Comparison of ENCODE assay signal across 2 cellular contexts in the genomic region with DNA sequence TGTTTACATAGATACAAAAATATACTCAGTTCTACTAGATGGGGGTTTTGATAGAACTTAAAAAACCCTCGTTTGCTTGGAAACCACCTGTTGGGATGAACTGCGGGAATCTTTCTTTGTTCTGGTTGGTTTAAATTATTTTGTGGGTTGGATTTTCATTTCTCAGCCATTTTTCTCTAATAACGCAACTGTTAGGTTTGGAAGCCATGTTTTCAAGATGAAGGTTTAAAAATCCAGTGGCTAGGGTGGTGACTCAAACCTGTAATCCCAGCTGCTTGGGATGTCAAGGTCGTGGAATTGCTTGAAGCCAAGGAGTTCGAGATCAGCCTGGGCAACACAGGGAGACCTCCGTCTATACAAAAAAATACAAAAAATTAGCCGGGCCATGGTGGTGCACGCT.
TF ChIP-seq lines count a peak whose summit lies in the region.

No MANE protein-coding gene starts in this region.

TF ChIP-seq in A549, 52 proteins besides CTCF, POLR2A, EP300 and RAD21 (continued from another document):
- TF ChIP-seq, protein P1, sequence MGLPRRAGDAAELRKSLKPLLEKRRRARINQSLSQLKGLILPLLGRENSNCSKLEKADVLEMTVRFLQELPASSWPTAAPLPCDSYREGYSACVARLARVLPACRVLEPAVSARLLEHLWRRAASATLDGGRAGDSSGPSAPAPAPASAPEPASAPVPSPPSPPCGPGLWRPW (IDR thresholded peaks at IDR 0.05): no peak
- TF ChIP-seq, protein P2, sequence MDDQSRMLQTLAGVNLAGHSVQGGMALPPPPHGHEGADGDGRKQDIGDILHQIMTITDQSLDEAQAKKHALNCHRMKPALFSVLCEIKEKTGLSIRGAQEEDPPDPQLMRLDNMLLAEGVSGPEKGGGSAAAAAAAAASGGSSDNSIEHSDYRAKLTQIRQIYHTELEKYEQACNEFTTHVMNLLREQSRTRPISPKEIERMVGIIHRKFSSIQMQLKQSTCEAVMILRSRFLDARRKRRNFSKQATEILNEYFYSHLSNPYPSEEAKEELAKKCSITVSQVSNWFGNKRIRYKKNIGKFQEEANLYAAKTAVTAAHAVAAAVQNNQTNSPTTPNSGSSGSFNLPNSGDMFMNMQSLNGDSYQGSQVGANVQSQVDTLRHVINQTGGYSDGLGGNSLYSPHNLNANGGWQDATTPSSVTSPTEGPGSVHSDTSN (IDR thresholded peaks at IDR 0.05): no peak
- no peak for TF ChIP-seq FOXS1 (CRISPR knock-in tag; IDR thresholded peaks at IDR 0.05)
- TF ChIP-seq TFCP2L1 (CRISPR knock-in tag; IDR thresholded peaks at IDR 0.05): no peak
- no peak for TF ChIP-seq JUNB (IDR thresholded peaks at IDR 0.05)
- no peak for TF ChIP-seq FOSL2 (IDR thresholded peaks at IDR 0.05)
- TF ChIP-seq FOSL2 (CRISPR knock-in tag; IDR thresholded peaks at IDR 0.05): no peak
- no peak for TF ChIP-seq CBX8 (IDR thresholded peaks at IDR 0.05)
- TF ChIP-seq CHD4 (IDR thresholded peaks at IDR 0.05; ENCODE audit: borderline replicate concordance): no peak
- TF ChIP-seq, protein P3, sequence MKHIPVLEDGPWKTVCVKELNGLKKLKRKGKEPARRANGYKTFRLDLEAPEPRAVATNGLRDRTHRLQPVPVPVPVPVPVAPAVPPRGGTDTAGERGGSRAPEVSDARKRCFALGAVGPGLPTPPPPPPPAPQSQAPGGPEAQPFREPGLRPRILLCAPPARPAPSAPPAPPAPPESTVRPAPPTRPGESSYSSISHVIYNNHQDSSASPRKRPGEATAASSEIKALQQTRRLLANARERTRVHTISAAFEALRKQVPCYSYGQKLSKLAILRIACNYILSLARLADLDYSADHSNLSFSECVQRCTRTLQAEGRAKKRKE (CRISPR knock-in tag; IDR thresholded peaks at IDR 0.05; ENCODE audit: low read depth): no peak
- TF ChIP-seq, protein P4, sequence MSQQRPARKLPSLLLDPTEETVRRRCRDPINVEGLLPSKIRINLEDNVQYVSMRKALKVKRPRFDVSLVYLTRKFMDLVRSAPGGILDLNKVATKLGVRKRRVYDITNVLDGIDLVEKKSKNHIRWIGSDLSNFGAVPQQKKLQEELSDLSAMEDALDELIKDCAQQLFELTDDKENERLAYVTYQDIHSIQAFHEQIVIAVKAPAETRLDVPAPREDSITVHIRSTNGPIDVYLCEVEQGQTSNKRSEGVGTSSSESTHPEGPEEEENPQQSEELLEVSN (IDR thresholded peaks at IDR 0.05; ENCODE audit: borderline replicate concordance, low read depth): no peak
- TF ChIP-seq, protein P5, sequence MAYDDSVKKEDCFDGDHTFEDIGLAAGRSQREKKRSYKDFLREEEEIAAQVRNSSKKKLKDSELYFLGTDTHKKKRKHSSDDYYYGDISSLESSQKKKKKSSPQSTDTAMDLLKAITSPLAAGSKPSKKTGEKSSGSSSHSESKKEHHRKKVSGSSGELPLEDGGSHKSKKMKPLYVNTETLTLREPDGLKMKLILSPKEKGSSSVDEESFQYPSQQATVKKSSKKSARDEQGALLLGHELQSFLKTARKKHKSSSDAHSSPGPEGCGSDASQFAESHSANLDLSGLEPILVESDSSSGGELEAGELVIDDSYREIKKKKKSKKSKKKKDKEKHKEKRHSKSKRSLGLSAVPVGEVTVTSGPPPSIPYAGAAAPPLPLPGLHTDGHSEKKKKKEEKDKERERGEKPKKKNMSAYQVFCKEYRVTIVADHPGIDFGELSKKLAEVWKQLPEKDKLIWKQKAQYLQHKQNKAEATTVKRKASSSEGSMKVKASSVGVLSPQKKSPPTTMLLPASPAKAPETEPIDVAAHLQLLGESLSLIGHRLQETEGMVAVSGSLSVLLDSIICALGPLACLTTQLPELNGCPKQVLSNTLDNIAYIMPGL (CRISPR knock-in tag; IDR thresholded peaks at IDR 0.05; ENCODE audit: borderline replicate concordance): no peak
- no peak for TF ChIP-seq ZFP36 (IDR thresholded peaks at IDR 0.05; ENCODE audit: borderline replicate concordance, partially characterized antibody)
- TF ChIP-seq HDAC2 (IDR thresholded peaks at IDR 0.05): no peak
- no peak for TF ChIP-seq HEYL (CRISPR knock-in tag; IDR thresholded peaks at IDR 0.05)

TF ChIP-seq in HCT116, 20 proteins besides CTCF, POLR2A, EP300 and RAD21 (continued from another document):
- TF ChIP-seq, protein P6, sequence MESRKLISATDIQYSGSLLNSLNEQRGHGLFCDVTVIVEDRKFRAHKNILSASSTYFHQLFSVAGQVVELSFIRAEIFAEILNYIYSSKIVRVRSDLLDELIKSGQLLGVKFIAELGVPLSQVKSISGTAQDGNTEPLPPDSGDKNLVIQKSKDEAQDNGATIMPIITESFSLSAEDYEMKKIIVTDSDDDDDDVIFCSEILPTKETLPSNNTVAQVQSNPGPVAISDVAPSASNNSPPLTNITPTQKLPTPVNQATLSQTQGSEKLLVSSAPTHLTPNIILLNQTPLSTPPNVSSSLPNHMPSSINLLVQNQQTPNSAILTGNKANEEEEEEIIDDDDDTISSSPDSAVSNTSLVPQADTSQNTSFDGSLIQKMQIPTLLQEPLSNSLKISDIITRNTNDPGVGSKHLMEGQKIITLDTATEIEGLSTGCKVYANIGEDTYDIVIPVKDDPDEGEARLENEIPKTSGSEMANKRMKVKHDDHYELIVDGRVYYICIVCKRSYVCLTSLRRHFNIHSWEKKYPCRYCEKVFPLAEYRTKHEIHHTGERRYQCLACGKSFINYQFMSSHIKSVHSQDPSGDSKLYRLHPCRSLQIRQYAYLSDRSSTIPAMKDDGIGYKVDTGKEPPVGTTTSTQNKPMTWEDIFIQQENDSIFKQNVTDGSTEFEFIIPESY (IDR thresholded peaks at IDR 0.05; ENCODE audit: extremely low read depth, insufficient replicate concordance, low read length): no peak
- TF ChIP-seq, protein P7, sequence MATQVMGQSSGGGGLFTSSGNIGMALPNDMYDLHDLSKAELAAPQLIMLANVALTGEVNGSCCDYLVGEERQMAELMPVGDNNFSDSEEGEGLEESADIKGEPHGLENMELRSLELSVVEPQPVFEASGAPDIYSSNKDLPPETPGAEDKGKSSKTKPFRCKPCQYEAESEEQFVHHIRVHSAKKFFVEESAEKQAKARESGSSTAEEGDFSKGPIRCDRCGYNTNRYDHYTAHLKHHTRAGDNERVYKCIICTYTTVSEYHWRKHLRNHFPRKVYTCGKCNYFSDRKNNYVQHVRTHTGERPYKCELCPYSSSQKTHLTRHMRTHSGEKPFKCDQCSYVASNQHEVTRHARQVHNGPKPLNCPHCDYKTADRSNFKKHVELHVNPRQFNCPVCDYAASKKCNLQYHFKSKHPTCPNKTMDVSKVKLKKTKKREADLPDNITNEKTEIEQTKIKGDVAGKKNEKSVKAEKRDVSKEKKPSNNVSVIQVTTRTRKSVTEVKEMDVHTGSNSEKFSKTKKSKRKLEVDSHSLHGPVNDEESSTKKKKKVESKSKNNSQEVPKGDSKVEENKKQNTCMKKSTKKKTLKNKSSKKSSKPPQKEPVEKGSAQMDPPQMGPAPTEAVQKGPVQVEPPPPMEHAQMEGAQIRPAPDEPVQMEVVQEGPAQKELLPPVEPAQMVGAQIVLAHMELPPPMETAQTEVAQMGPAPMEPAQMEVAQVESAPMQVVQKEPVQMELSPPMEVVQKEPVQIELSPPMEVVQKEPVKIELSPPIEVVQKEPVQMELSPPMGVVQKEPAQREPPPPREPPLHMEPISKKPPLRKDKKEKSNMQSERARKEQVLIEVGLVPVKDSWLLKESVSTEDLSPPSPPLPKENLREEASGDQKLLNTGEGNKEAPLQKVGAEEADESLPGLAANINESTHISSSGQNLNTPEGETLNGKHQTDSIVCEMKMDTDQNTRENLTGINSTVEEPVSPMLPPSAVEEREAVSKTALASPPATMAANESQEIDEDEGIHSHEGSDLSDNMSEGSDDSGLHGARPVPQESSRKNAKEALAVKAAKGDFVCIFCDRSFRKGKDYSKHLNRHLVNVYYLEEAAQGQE (IDR thresholded peaks at IDR 0.05; ENCODE audit: low read depth): no peak
- TF ChIP-seq EZH2phosphoT487 (IDR thresholded peaks at IDR 0.05; ENCODE audit: borderline replicate concordance): no peak
- no peak for TF ChIP-seq ZFX (IDR thresholded peaks at IDR 0.05)
- TF ChIP-seq CBX3 (IDR thresholded peaks at IDR 0.05; ENCODE audit: low read depth): no peak
- no peak for TF ChIP-seq YY1 (IDR thresholded peaks at IDR 0.05; ENCODE audit: extremely low read depth, insufficient replicate concordance, low read depth, low read length)
- no peak for TF ChIP-seq SIN3A (IDR thresholded peaks at IDR 0.05; ENCODE audit: low read depth)
- TF ChIP-seq EZH2 (IDR thresholded peaks at IDR 0.05): no peak
- TF ChIP-seq JUND (IDR thresholded peaks at IDR 0.05): no peak
- no peak for TF ChIP-seq FOSL1 (IDR thresholded peaks at IDR 0.05; ENCODE audit: low read depth)
- no peak for TF ChIP-seq EGR1 (IDR thresholded peaks at IDR 0.05; ENCODE audit: low read depth)
- TF ChIP-seq SRF (IDR thresholded peaks at IDR 0.05; ENCODE audit: low read depth): no peak
- no peak for TF ChIP-seq CEBPB (IDR thresholded peaks at IDR 0.05; ENCODE audit: low read depth)
- no peak for TF ChIP-seq POLR2AphosphoS5 (IDR thresholded peaks at IDR 0.05; ENCODE audit: low read depth, low read length)
- no peak for TF ChIP-seq TCF7L2 (IDR thresholded peaks at IDR 0.05; ENCODE audit: borderline replicate concordance, extremely low read depth, insufficient read depth, insufficient read length)
- TF ChIP-seq, protein P8, sequence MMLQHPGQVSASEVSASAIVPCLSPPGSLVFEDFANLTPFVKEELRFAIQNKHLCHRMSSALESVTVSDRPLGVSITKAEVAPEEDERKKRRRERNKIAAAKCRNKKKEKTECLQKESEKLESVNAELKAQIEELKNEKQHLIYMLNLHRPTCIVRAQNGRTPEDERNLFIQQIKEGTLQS (IDR thresholded peaks at IDR 0.05): no peak
- TF ChIP-seq ZNF274 (IDR thresholded peaks at IDR 0.05; ENCODE audit: low read depth, low read length): no peak
